In genomic region chr4:6902318-6903042, GRCh38 we compare ENCODE assay signal across 1 cellular context.
TF ChIP-seq lines count a peak whose summit lies in the region.

No MANE protein-coding gene starts in this region.

TF ChIP-seq in HepG2, 621 proteins besides CTCF, POLR2A, EP300 and RAD21 (continued from another document and continues in another):
- peak; percentile 3; the same call in 1 of the 2 replicates for TF ChIP-seq ZNF788 (CRISPR knock-in tag; IDR thresholded peaks at IDR 0.05; ENCODE audit: borderline replicate concordance)
- TF ChIP-seq HNF1A (IDR thresholded peaks at IDR 0.05; ENCODE audit: low read depth) = no peak
- 0 out of 2 replicates have a peak, but pooled peaks have one; percentile 44 for TF ChIP-seq HNF1A (CRISPR knock-in tag; IDR thresholded peaks at IDR 0.05; ENCODE audit: borderline replicate concordance)
- TF ChIP-seq PRPF4 (IDR thresholded peaks at IDR 0.05; ENCODE audit: low read depth, low read length, poor library complexity, severe bottlenecking) = no peak
- TF ChIP-seq DZIP1 (CRISPR knock-in tag; IDR thresholded peaks at IDR 0.05) = no peak
- TF ChIP-seq ZSCAN31 (CRISPR knock-in tag; IDR thresholded peaks at IDR 0.05; ENCODE audit: low read depth) = no peak
- TF ChIP-seq GFI1 (CRISPR knock-in tag; IDR thresholded peaks at IDR 0.05; ENCODE audit: borderline replicate concordance) = no peak
- TF ChIP-seq HDAC1 (CRISPR knock-in tag; IDR thresholded peaks at IDR 0.05) = 0 out of 2 replicates have a peak, but pooled peaks have one; percentile 25
- no peak for TF ChIP-seq ETV5 (CRISPR knock-in tag; IDR thresholded peaks at IDR 0.05; ENCODE audit: borderline replicate concordance)
- no peak for TF ChIP-seq PHF8 (CRISPR knock-in tag; IDR thresholded peaks at IDR 0.05)
- TF ChIP-seq ZBTB8A (CRISPR knock-in tag; IDR thresholded peaks at IDR 0.05; ENCODE audit: borderline replicate concordance, low read depth) = no peak
- TF ChIP-seq ZNF275 (CRISPR knock-in tag; IDR thresholded peaks at IDR 0.05; ENCODE audit: borderline replicate concordance) = no peak
- no peak for TF ChIP-seq ZNF331 (CRISPR knock-in tag; IDR thresholded peaks at IDR 0.05)
- TF ChIP-seq ZNF124 (CRISPR knock-in tag; IDR thresholded peaks at IDR 0.05) = no peak
- 0 out of 2 replicates have a peak, but pooled peaks have one; percentile 47 for TF ChIP-seq BORCS8-MEF2B (CRISPR knock-in tag; IDR thresholded peaks at IDR 0.05)
- no peak for TF ChIP-seq ATM (IDR thresholded peaks at IDR 0.05; ENCODE audit: borderline replicate concordance)
- no peak for TF ChIP-seq ELF3 (CRISPR knock-in tag; IDR thresholded peaks at IDR 0.05)
- peak; percentile 71 for TF ChIP-seq TBX2 (CRISPR knock-in tag; IDR thresholded peaks at IDR 0.05; ENCODE audit: borderline replicate concordance)
- no peak for TF ChIP-seq GTF3A (CRISPR knock-in tag; conservative IDR thresholded peaks at IDR 0.05)
- no peak for TF ChIP-seq TEAD3 (CRISPR knock-in tag; optimal IDR thresholded peaks at IDR 0.05; ENCODE audit: borderline replicate concordance)
- TF ChIP-seq HES4 (CRISPR knock-in tag; IDR thresholded peaks at IDR 0.05; ENCODE audit: borderline replicate concordance) = no peak
- TF ChIP-seq FOXP4 (CRISPR knock-in tag; IDR thresholded peaks at IDR 0.05) = peak; percentile 21; the same call in 1 of the 2 replicates
- no peak for TF ChIP-seq ZNF263 (CRISPR knock-in tag; IDR thresholded peaks at IDR 0.05)
- no peak for TF ChIP-seq TRAFD1 (CRISPR knock-in tag; IDR thresholded peaks at IDR 0.05; ENCODE audit: borderline replicate concordance)
- no peak for TF ChIP-seq TFE3 (CRISPR knock-in tag; IDR thresholded peaks at IDR 0.05)
- TF ChIP-seq KAT7 (CRISPR knock-in tag; IDR thresholded peaks at IDR 0.05; ENCODE audit: borderline replicate concordance) = 0 out of 2 replicates have a peak, but pooled peaks have one; percentile 23
- TF ChIP-seq ZNF766 (CRISPR knock-in tag; IDR thresholded peaks at IDR 0.05; ENCODE audit: borderline replicate concordance) = no peak
- TF ChIP-seq SRY (CRISPR knock-in tag; IDR thresholded peaks at IDR 0.05) = 0 out of 2 replicates have a peak, but pooled peaks have one; percentile 29
- no peak for TF ChIP-seq SAFB2 (CRISPR knock-in tag; IDR thresholded peaks at IDR 0.05; ENCODE audit: borderline replicate concordance, low read depth)
- no peak for TF ChIP-seq ADNP (CRISPR knock-in tag; IDR thresholded peaks at IDR 0.05)
- TF ChIP-seq PAXIP1 (CRISPR knock-in tag; conservative IDR thresholded peaks at IDR 0.05) = peak; percentile 43; the same call in 1 of the 2 replicates
- TF ChIP-seq TSC22D2 (CRISPR knock-in tag; IDR thresholded peaks at IDR 0.05; ENCODE audit: borderline replicate concordance) = no peak
- TF ChIP-seq ZSCAN25 (CRISPR knock-in tag; IDR thresholded peaks at IDR 0.05) = no peak
- no peak for TF ChIP-seq RFXAP (CRISPR knock-in tag; IDR thresholded peaks at IDR 0.05; ENCODE audit: borderline replicate concordance)
- no peak; the same call in 1 of the 2 replicates for TF ChIP-seq ZNF501 (CRISPR knock-in tag; IDR thresholded peaks at IDR 0.05)
- TF ChIP-seq MAX (IDR thresholded peaks at IDR 0.05) = peak; percentile 19
- no peak for TF ChIP-seq GLMP (CRISPR knock-in tag; IDR thresholded peaks at IDR 0.05; ENCODE audit: borderline replicate concordance)
- no peak; the same call in 1 of the 2 replicates for TF ChIP-seq PATZ1 (CRISPR knock-in tag; IDR thresholded peaks at IDR 0.05)
